ENCODE assay signal across 18 cellular contexts in the genomic region with DNA sequence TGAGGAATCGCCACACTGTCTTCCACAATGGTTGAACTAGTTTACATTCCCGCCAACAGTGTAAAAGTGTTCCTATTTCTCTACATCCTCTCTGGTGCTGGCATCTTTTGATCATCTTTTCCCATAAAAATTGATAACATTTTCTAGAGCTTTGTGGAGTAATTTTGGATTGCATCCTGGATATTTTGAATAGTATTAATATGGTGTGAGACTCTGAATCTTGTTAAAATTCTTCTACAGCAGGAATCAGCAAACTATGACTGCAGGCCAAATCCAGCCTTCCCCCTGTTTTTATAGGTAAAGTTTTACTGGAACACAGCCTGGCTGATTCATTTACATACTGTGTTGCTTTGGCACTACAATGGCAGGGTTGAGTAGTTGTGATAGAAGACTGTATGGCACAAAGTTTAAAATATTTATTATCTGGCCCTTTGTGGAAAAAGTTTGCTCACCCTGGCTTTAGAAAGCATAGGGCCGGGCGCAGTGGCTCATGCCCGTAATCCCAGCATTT.
"Had no signal": no experiment of that assay in that cellular context is flagged by ENCODE, and none has a peak within 500 bp of the region (broad histone marks: within the 10 kb centered on the region; RNA-seq: fewer than 3 reads in every experiment).

No MANE protein-coding gene starts in this region.

- H3K9me3 ChIP-seq: neutrophil, pancreas, right atrium auricular region, sigmoid colon, stomach, thyroid gland, vagina had no signal

- H3K27me3 ChIP-seq: dorsolateral prefrontal cortex, neutrophil, pancreas, right atrium auricular region, sigmoid colon, stomach, thyroid gland, vagina had no signal

- H3K4me3 ChIP-seq: dorsolateral prefrontal cortex, lung, pancreas, right atrium auricular region, sigmoid colon, stomach, thyroid gland, vagina had no signal

- ATAC-seq: natural killer cell treated with Interleukin-12 subunit alpha and Interleukin-12 subunit beta and Interleukin-15 and Interleukin-18, amount 100 ng/mL, for 72 hours; pancreas; stimulated activated effector memory CD8-positive, alpha-beta T cell treated with anti-CD3 and anti-CD28 coated beads, Interleukin-12 subunit alpha, Interleukin-12 subunit beta, amount 100 ng/mL, for 72 hours had no signal

- H3K4me1 ChIP-seq: pancreas, right atrium auricular region, stomach, thyroid gland, vagina had no signal

- H3K27ac ChIP-seq: neutrophil, pancreas, right atrium auricular region, sigmoid colon, stomach, thyroid gland, vagina had no signal

- DNase-seq: dorsolateral prefrontal cortex; effector CD4-positive, alpha-beta T cell; kidney; naive B cell; pancreas; sigmoid colon; stimulated activated CD4-positive, alpha-beta T cell treated with anti-CD3 and anti-CD28 coated beads, Interleukin-2, amount 100 ng/mL, for 24 hours; stimulated activated CD4-positive, alpha-beta T cell treated with anti-CD3 and anti-CD28 coated beads, Interleukin-4, amount 100 ng/mL, for 24 hours; stimulated activated naive CD4-positive, alpha-beta T cell treated with Interleukin-2 at 50 U/mL for 16 hours; stomach; thyroid gland; trophoblast cell had no signal

- H3K36me3 ChIP-seq: pancreas, right atrium auricular region, sigmoid colon, stomach, thyroid gland, vagina had no signal
